10 cellular contexts compared by ENCODE assay signal in genomic region chr19:48171584-48172170, GRCh38. TPM values are rescaled to one million over a fixed set of nuclear protein-coding genes. Genes with fewer than 3 reads are reported as not detected.
DNase-seq lines count a peak whose midpoint lies in the region; ATAC-seq, FAIRE-seq and TF ChIP-seq lines count a peak whose summit lies in the region.
"Had no signal": no experiment of that assay in that cellular context is flagged by ENCODE, and none has a peak within 500 bp of the region (broad histone marks: within the 10 kb centered on the region; RNA-seq: fewer than 3 reads in every experiment).

No MANE protein-coding gene starts in this region.

- peaks cover 36% of the 10 kb centered on the region for H3K36me3 Mint-ChIP-seq in activated CD4-positive, alpha-beta T cell treated with anti-CD3 and anti-CD28 coated beads for 36 hours (ENCODE audit: low read depth)
- peaks cover 17% of the 10 kb centered on the region for H3K36me3 Mint-ChIP-seq in progenitor cell of endocrine pancreas (ENCODE audit: insufficient read depth)

- H3K27me3 ChIP-seq in PC-9 (ENCODE audit: insufficient read depth, low read depth), result no peaks in the 10 kb centered on the region
- no peaks in the 10 kb centered on the region for H3K27me3 ChIP-seq in small intestine (ENCODE audit: control insufficient read depth in 2 of 2, insufficient read depth in 2 of 2, low read length in 2 of 2)

- CTCF ChIA-PET in activated CD4-positive, alpha-beta T cell treated with anti-CD3 and anti-CD28 coated beads for 36 hours (lab: Charles Lee), result interaction anchor here (1.0 kb wide), 1 partner anchor 24 kb away, joined by 3 read pairs; no protein-coding TSS in a partner anchor
- CTCF ChIA-PET in PC-9 (lab: Charles Lee), result no interaction called here

- no peaks in the 10 kb centered on the region; the same call in 1 of the 2 replicates for H4K20me1 ChIP-seq in PC-9 (ENCODE audit: insufficient read depth)

- FAIRE-seq in small intestine (lab: Jason Lieb, UNC), result no peak

- peaks cover 49% of the 10 kb centered on the region for H3K79me2 ChIP-seq in PC-9 (ENCODE audit: low read depth)

- no peaks in the 10 kb centered on the region for H3K9me2 ChIP-seq in PC-9 (ENCODE audit: insufficient read depth)

- peaks cover 10% of the 10 kb centered on the region; the same call in 1 of the 2 replicates for H3F3A ChIP-seq in PC-9 (ENCODE audit: insufficient read depth, low read depth)

- WGBS in small intestine, 3 donors, result 84 to 92% (median 90%) methylated on average over 38 to 45 of the region's 45 CpGs

- H3K36me3 ChIP-seq in PC-9 (ENCODE audit: low read depth) (peaks cover 17% of the 10 kb centered on the region; the same call in 1 of the 2 replicates), small intestine (ENCODE audit: control insufficient read depth in 2 of 2, insufficient read depth in 2 of 2, low read length in 2 of 2) (no peaks in the 10 kb centered on the region)

- peaks cover 17% of the 10 kb centered on the region for H3K4me1 ChIP-seq in PC-9 (replicated peaks; ENCODE audit: insufficient read depth)
- H3K4me1 ChIP-seq in small intestine (ENCODE audit: control insufficient read depth in 2 of 2, insufficient read depth in 1 of 2, low read depth in 1 of 2, low read length in 1 of 2), result peaks cover 2 to 4% of the 10 kb centered on the region in 2 donors

- POLR2A ChIA-PET in activated CD4-positive, alpha-beta T cell treated with anti-CD3 and anti-CD28 coated beads for 36 hours (lab: Charles Lee), result interaction anchor here (1.4 kb wide), 1 partner anchor 32 kb away, joined by 7 read pairs; no protein-coding TSS in a partner anchor
- POLR2A ChIA-PET in PC-9 (lab: Charles Lee; ENCODE audit: unreplicated experiment), result no interaction called here

- H3K4me3 Mint-ChIP-seq in activated CD4-positive, alpha-beta T cell treated with anti-CD3 and anti-CD28 coated beads for 36 hours, result peak overlapping the region; percentile 79
- H3K4me3 Mint-ChIP-seq in progenitor cell of endocrine pancreas (ENCODE audit: low read depth), result peak overlapping the region; percentile 94

- no peak overlapping the region for H2AFZ ChIP-seq in PC-9

- intact Hi-C loops in activated CD4-positive, alpha-beta T cell treated with anti-CD3 and anti-CD28 coated beads for 36 hours (cut with DNase I, micrococcal nuclease), result loop anchor here (2.0 to 10.0 kb wide), 4 partner anchors 161 to 703 kb away; partner anchors contain the start of genes LMTK3 (in 1 of the 2) and PPP1R15A (in 1 of the 2)
- intact Hi-C loops in PC-9 (cut with micrococcal nuclease; ENCODE audit: unreplicated experiment), result no loop called here

- H3K4me1 Mint-ChIP-seq in activated CD4-positive, alpha-beta T cell treated with anti-CD3 and anti-CD28 coated beads for 36 hours, result peaks cover 27% of the 10 kb centered on the region
- peaks cover 12% of the 10 kb centered on the region for H3K4me1 Mint-ChIP-seq in progenitor cell of endocrine pancreas (ENCODE audit: low read depth)

- H3K9me3 Mint-ChIP-seq in activated CD4-positive, alpha-beta T cell treated with anti-CD3 and anti-CD28 coated beads for 36 hours (ENCODE audit: low read depth), result no peaks in the 10 kb centered on the region
- no peaks in the 10 kb centered on the region for H3K9me3 Mint-ChIP-seq in progenitor cell of endocrine pancreas (ENCODE audit: low read depth)

- BruUV-seq in PC-9 (replicated peaks; lab: Mats Ljungman, UMichigan), result no TSS peak

- no peak for DNase-seq in activated CD4-positive, alpha-beta T cell treated with anti-CD3 and anti-CD28 coated beads for 36 hours
- no peak for DNase-seq in activated CD4-positive, alpha-beta T cell treated with anti-CD3 and anti-CD28 coated beads, Interleukin-2, amount 50 U/mL, for 1 hour
- DNase-seq in PC-9 (no peak), epithelial cell of proximal tubule (ENCODE audit: low read depth) (no peak), progenitor cell of endocrine pancreas (ENCODE audit: low spot score, unreplicated experiment) (no peak), Ammon's horn (ENCODE audit: low spot score) (no peak), small intestine (no peak)
- DNase-seq: ACHN; stimulated activated CD4-positive, alpha-beta T cell treated with anti-CD3 and anti-CD28 coated beads, Interleukin-15, amount 100 ng/mL, for 24 hours had no signal

- ATAC-seq in activated CD4-positive, alpha-beta T cell treated with anti-CD3 and anti-CD28 coated beads for 36 hours, result no peak
- no peak for ATAC-seq in HG02763 (IDR thresholded peaks at IDR 0.05; ENCODE audit: unreplicated experiment)

- H3K27ac ChIP-seq in PC-9, result no peak overlapping the region
- no peak overlapping the region for H3K27ac ChIP-seq in small intestine (ENCODE audit: low read depth in 1 of 2, low read length in 1 of 2)

- peak overlapping the region; percentile 96; the same call in 1 of the 2 replicates for H3K4me3 ChIP-seq in PC-9
- peak overlapping the region; percentile 70 for H3K4me3 ChIP-seq in epithelial cell of proximal tubule (ENCODE audit: low read depth, low read length)
- no peak overlapping the region for H3K4me3 ChIP-seq in small intestine (ENCODE audit: low read depth in 1 of 2, low read length in 2 of 2)

- peak overlapping the region; percentile 78 for H3K27ac Mint-ChIP-seq in activated CD4-positive, alpha-beta T cell treated with anti-CD3 and anti-CD28 coated beads for 36 hours
- no peak overlapping the region for H3K27ac Mint-ChIP-seq in progenitor cell of endocrine pancreas

- no peaks in the 10 kb centered on the region for H3K27me3 Mint-ChIP-seq in activated CD4-positive, alpha-beta T cell treated with anti-CD3 and anti-CD28 coated beads for 36 hours
- H3K27me3 Mint-ChIP-seq in progenitor cell of endocrine pancreas, result no peaks in the 10 kb centered on the region

- no peak for TF ChIP-seq CTCF in PC-9 (conservative IDR thresholded peaks at IDR 0.05)
- TF ChIP-seq CTCF in epithelial cell of proximal tubule (conservative IDR thresholded peaks at IDR 0.05; ENCODE audit: low read depth, low read length), result no peak
- no peak for TF ChIP-seq CTCF in progenitor cell of endocrine pancreas (IDR thresholded peaks at IDR 0.05; ENCODE audit: unreplicated experiment)

- H3K9me3 ChIP-seq in PC-9 (ENCODE audit: insufficient read depth, low read depth) (no peaks in the 10 kb centered on the region), small intestine (ENCODE audit: control insufficient read depth, low read depth) (no peaks in the 10 kb centered on the region)

- peak overlapping the region; percentile 96 for H3K4me2 ChIP-seq in PC-9

RNA-seq across cellular contexts. Expression of gene ZSWIM9, which starts 1.2 kb away (rescaled TPM):
- 10 to 100 TPM in 1 of 2 experiments, 1 to 10 TPM in 1; 7.4 to 10.9 TPM for total RNA-seq in activated CD4-positive, alpha-beta T cell treated with anti-CD3 and anti-CD28 coated beads for 36 hours
- 8.3 and 12.0 TPM in 2 replicates for total RNA-seq in PC-9 (2021)
- total RNA-seq in epithelial cell of proximal tubule, result 1.6 and 2.8 TPM in 2 replicates
- 10.3 and 11.8 TPM in 2 replicates for total RNA-seq in progenitor cell of endocrine pancreas
- 1 to 10 TPM; 4.0 to 5.1 (median 4.1) TPM for polyA plus RNA-seq in small intestine

RNA-seq across cellular contexts. Expression of gene LIG1, which starts 1.5 kb away (rescaled TPM):
- total RNA-seq in activated CD4-positive, alpha-beta T cell treated with anti-CD3 and anti-CD28 coated beads for 36 hours, result 100 to 1,000 TPM; 193 to 194 TPM
- total RNA-seq in PC-9 (2021) (109 and 116 TPM in 2 replicates), epithelial cell of proximal tubule (77.4 and 81.9 TPM in 2 replicates), progenitor cell of endocrine pancreas (90.4 and 91.0 TPM in 2 replicates)
- polyA plus RNA-seq in small intestine, result 10 to 100 TPM; 27.3 to 34.7 (median 31.8) TPM

Comparison
In these comparisons a context has a peak if more than half of its experiments do, and no peak if none do; other contexts are left out.
1. H3K4me3 ChIP-seq: peak in PC-9 (single experiment) and epithelial cell of proximal tubule (single experiment); none in small intestine (0 of 2).